ENCODE assay signal across 30 cellular contexts in the genomic region with DNA sequence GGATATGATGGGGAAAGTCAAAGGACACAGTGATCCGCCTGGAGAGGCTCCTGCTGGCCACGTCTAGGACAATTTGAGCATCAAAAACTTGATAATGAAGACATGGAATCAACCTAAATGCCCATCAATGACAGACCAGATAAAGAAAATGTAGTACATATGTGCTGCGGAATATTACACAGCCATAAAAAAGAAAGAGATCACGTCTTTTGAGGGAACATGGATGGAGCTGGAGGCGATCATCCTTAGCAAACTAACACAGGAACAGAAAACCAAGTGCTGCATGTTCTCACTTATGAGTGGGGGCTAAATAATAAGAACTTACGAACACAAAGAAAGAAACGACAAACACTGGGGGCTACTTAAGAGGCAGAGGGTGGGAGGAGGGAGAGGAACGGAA.
"Had no signal": no experiment of that assay in that cellular context is flagged by ENCODE, and none has a peak within 500 bp of the region (broad histone marks: within the 10 kb centered on the region; RNA-seq: fewer than 3 reads in every experiment).

No MANE protein-coding gene starts in this region.

- H3K27ac ChIP-seq: neutrophil, parathyroid adenoma, psoas muscle, suprapubic skin, testis, tibial artery, transverse colon, upper lobe of right lung, uterus had no signal

- H3K9me3 ChIP-seq: neutrophil, psoas muscle, right lobe of liver, sigmoid colon, suprapubic skin, testis, tibial artery, transverse colon, upper lobe of right lung, uterus had no signal

- H3K9me3 Mint-ChIP-seq: natural killer cell treated with Interleukin-12 subunit alpha and Interleukin-12 subunit beta and Interleukin-15 and Interleukin-18, amount 100 ng/mL, for 72 hours; neural crest cell; stimulated activated effector memory CD8-positive, alpha-beta T cell treated with anti-CD3 and anti-CD28 coated beads, Interleukin-12 subunit alpha, Interleukin-12 subunit beta, amount 100 ng/mL, for 72 hours; type B pancreatic cell had no signal

- H3K36me3 Mint-ChIP-seq: natural killer cell treated with Interleukin-12 subunit alpha and Interleukin-12 subunit beta and Interleukin-15 and Interleukin-18, amount 100 ng/mL, for 72 hours had no signal

- DNase-seq: naive thymus-derived CD8-positive, alpha-beta T cell; nephron progenitor cell; nucleus accumbens; posterior cingulate gyrus; right cardiac atrium; sigmoid colon; small intestine; stimulated activated CD4-positive, alpha-beta T cell treated with anti-CD3 and anti-CD28 coated beads, Interleukin-15, amount 100 ng/mL, for 24 hours; stimulated activated CD4-positive, alpha-beta T cell treated with anti-CD3 and anti-CD28 coated beads, Interleukin-2, amount 100 ng/mL, for 24 hours; stimulated activated CD4-positive, alpha-beta T cell treated with anti-CD3 and anti-CD28 coated beads, Interleukin-2, amount 100 ng/mL, for 48 hours; stimulated activated CD4-positive, alpha-beta T cell treated with anti-CD3 and anti-CD28 coated beads, Interleukin-4, amount 100 ng/mL, for 24 hours; stimulated activated naive B cell treated with anti-CD40 and anti-IgM and Interleukin-4, amounts not matched to agents 10 μg/mL and 1 μg/mL and 100 μg/mL, for 72 hours; stimulated activated naive CD8-positive, alpha-beta T cell treated with anti-CD3 and anti-CD28 coated beads, Interleukin-15, amount 100 ng/mL, for 72 hours; stimulated activated naive CD8-positive, alpha-beta T cell treated with anti-CD3 and anti-CD28 coated beads, Interleukin-15, Interleukin-2, amounts not matched to agents 100 U/mL and 50 U/mL, for 24 hours; substantia nigra; testis; tibial artery; transverse colon; upper lobe of right lung; uterus had no signal

- H3K4me1 ChIP-seq: parathyroid adenoma, uterus had no signal

- H3K36me3 ChIP-seq: neutrophil, sigmoid colon, suprapubic skin, tibial artery, transverse colon, upper lobe of right lung, uterus had no signal

- ATAC-seq: naive thymus-derived CD8-positive, alpha-beta T cell; natural killer cell treated with Interleukin-12 subunit alpha and Interleukin-12 subunit beta and Interleukin-15 and Interleukin-18, amount 100 ng/mL, for 72 hours; psoas muscle; right cardiac atrium; right lobe of liver; stimulated activated effector memory CD8-positive, alpha-beta T cell treated with anti-CD3 and anti-CD28 coated beads, Interleukin-12 subunit alpha, Interleukin-12 subunit beta, amount 100 ng/mL, for 72 hours; stimulated activated naive B cell treated with anti-CD40 and anti-IgM and Interleukin-4, amounts not matched to agents 10 μg/mL and 1 μg/mL and 100 μg/mL, for 72 hours; stimulated activated naive CD8-positive, alpha-beta T cell treated with anti-CD3 and anti-CD28 coated beads, Interleukin-15, amount 100 ng/mL, for 72 hours; stimulated activated naive CD8-positive, alpha-beta T cell treated with anti-CD3 and anti-CD28 coated beads, Interleukin-15, Interleukin-2, amounts not matched to agents 100 U/mL and 50 U/mL, for 24 hours; upper lobe of right lung had no signal

- H3K27me3 Mint-ChIP-seq: naive thymus-derived CD8-positive, alpha-beta T cell; natural killer cell treated with Interleukin-12 subunit alpha and Interleukin-12 subunit beta and Interleukin-15 and Interleukin-18, amount 100 ng/mL, for 72 hours; stimulated activated naive B cell treated with anti-CD40 and anti-IgM and Interleukin-4, amounts not matched to agents 10 μg/mL and 1 μg/mL and 100 μg/mL, for 72 hours; stimulated activated naive CD8-positive, alpha-beta T cell treated with anti-CD3 and anti-CD28 coated beads, Interleukin-15, amount 100 ng/mL, for 72 hours; type B pancreatic cell had no signal

- H3K27me3 ChIP-seq: neutrophil, right lobe of liver, sigmoid colon, suprapubic skin, testis, tibial artery, transverse colon, upper lobe of right lung, uterus had no signal

- H3K4me3 Mint-ChIP-seq: naive thymus-derived CD8-positive, alpha-beta T cell; natural killer cell treated with Interleukin-12 subunit alpha and Interleukin-12 subunit beta and Interleukin-15 and Interleukin-18, amount 100 ng/mL, for 72 hours; nephron progenitor cell; neural crest cell; stimulated activated effector memory CD8-positive, alpha-beta T cell treated with anti-CD3 and anti-CD28 coated beads, Interleukin-12 subunit alpha, Interleukin-12 subunit beta, amount 100 ng/mL, for 72 hours; stimulated activated naive B cell treated with anti-CD40 and anti-IgM and Interleukin-4, amounts not matched to agents 10 μg/mL and 1 μg/mL and 100 μg/mL, for 72 hours; stimulated activated naive CD8-positive, alpha-beta T cell treated with anti-CD3 and anti-CD28 coated beads, Interleukin-15, amount 100 ng/mL, for 72 hours; type B pancreatic cell had no signal

- H3K4me3 ChIP-seq: psoas muscle, right lobe of liver, sigmoid colon, suprapubic skin, testis, tibial artery, transverse colon, upper lobe of right lung, uterus had no signal

- H3K27ac Mint-ChIP-seq: natural killer cell treated with Interleukin-12 subunit alpha and Interleukin-12 subunit beta and Interleukin-15 and Interleukin-18, amount 100 ng/mL, for 72 hours; nephron progenitor cell; progenitor cell of endocrine pancreas; stimulated activated effector memory CD8-positive, alpha-beta T cell treated with anti-CD3 and anti-CD28 coated beads, Interleukin-12 subunit alpha, Interleukin-12 subunit beta, amount 100 ng/mL, for 72 hours had no signal
